ENCODE assay signal across 20 cellular contexts in genomic region chr2:111238336-111238735, GRCh38.
DNase-seq lines count a peak whose midpoint lies in the region; ATAC-seq, FAIRE-seq and TF ChIP-seq lines count a peak whose summit lies in the region.
"Had no signal": no experiment of that assay in that cellular context is flagged by ENCODE, and none has a peak within 500 bp of the region (broad histone marks: within the 10 kb centered on the region; RNA-seq: fewer than 3 reads in every experiment).

No MANE protein-coding gene starts in this region.

- no peaks in the 10 kb centered on the region for H3K9me3 ChIP-seq in astrocyte (ENCODE audit: insufficient read depth, low read depth, low read length)
- H3K9me3 ChIP-seq: BE2C, SJSA1 had no signal

- H2AFZ ChIP-seq in astrocyte (ENCODE audit: low read depth, low read length) = no peak overlapping the region

- no peak overlapping the region for H3K27ac Mint-ChIP-seq in astrocyte (ENCODE audit: unreplicated experiment)
- H3K27ac Mint-ChIP-seq: CD8-positive, alpha-beta T cell; T-cell had no signal

- no peak overlapping the region for H3K4me3 Mint-ChIP-seq in astrocyte (ENCODE audit: unreplicated experiment)
- H3K4me3 Mint-ChIP-seq: CD8-positive, alpha-beta T cell; T-cell had no signal

- no peak overlapping the region for H3K4me2 ChIP-seq in astrocyte (ENCODE audit: low read length)

- peaks cover 31% of the 10 kb centered on the region for H3K36me3 Mint-ChIP-seq in astrocyte (ENCODE audit: low read depth, unreplicated experiment)
- H3K36me3 Mint-ChIP-seq: CD8-positive, alpha-beta T cell; T-cell had no signal

- H3K9me3 Mint-ChIP-seq in astrocyte (ENCODE audit: unreplicated experiment) = no peaks in the 10 kb centered on the region
- H3K9me3 Mint-ChIP-seq: CD8-positive, alpha-beta T cell; T-cell had no signal

- H3K9ac ChIP-seq in astrocyte (ENCODE audit: low read length) = no peak overlapping the region

- FAIRE-seq in astrocyte (lab: Jason Lieb, UNC) = no peak
- FAIRE-seq: D721Med had no signal

- ATAC-seq in GM21367 (IDR thresholded peaks at IDR 0.05; ENCODE audit: unreplicated experiment) = no peak
- ATAC-seq: CD8-positive, alpha-beta T cell; T-cell had no signal

- H3K27ac ChIP-seq in astrocyte (ENCODE audit: low read depth, low read length) = no peak overlapping the region
- H3K27ac ChIP-seq: SJSA1 had no signal

- no peaks in the 10 kb centered on the region for H3K27me3 Mint-ChIP-seq in astrocyte (ENCODE audit: low read depth, unreplicated experiment)

- TF ChIP-seq CTCF in astrocyte (IDR thresholded peaks at IDR 0.05; ENCODE audit: insufficient read depth, low read depth, low read length) = no peak

- no peaks in the 10 kb centered on the region for H3K79me2 ChIP-seq in astrocyte (ENCODE audit: insufficient read depth, low read length)

- peaks cover 12% of the 10 kb centered on the region for H3K36me3 ChIP-seq in astrocyte (ENCODE audit: insufficient read depth, low read length)
- H3K36me3 ChIP-seq: BE2C had no signal

- peaks cover 6% of the 10 kb centered on the region for H4K20me1 ChIP-seq in astrocyte (ENCODE audit: insufficient read depth, low read length)

- H3K4me1 Mint-ChIP-seq in astrocyte (ENCODE audit: low read depth, unreplicated experiment) = peaks cover 6% of the 10 kb centered on the region
- H3K4me1 Mint-ChIP-seq: T-cell had no signal

- H3K27me3 ChIP-seq in astrocyte (ENCODE audit: insufficient read depth, low read length) = no peaks in the 10 kb centered on the region
- H3K27me3 ChIP-seq: BE2C, SJSA1 had no signal

- H3K4me3 ChIP-seq in astrocyte (ENCODE audit: insufficient read depth, low read depth, low read length) = no peak overlapping the region
- H3K4me3 ChIP-seq: SJSA1 had no signal

- peak; percentile 2 for DNase-seq in NCI-H82 (lab: John Stamatoyannopoulos, UW)
- no peak for DNase-seq in NCI-H82 treated with DMSO at 0.1 percent for 48 hours (lab: John Stamatoyannopoulos, UW; ENCODE audit: unreplicated experiment)
- peak; percentile 24 for DNase-seq in NOMO-1 treated with DMSO at 0.1 percent for 48 hours (lab: John Stamatoyannopoulos, UW; ENCODE audit: unreplicated experiment)
- peak; percentile 11 for DNase-seq in astrocyte (ENCODE audit: low read depth)
- peak; percentile 10 for DNase-seq in renal cortical epithelial cell (ENCODE audit: low read depth)
- no peak for DNase-seq in retina
- no peak for DNase-seq in medulla oblongata (ENCODE audit: extremely low spot score)
- DNase-seq: 8988T; BE2C; CD8-positive, alpha-beta T cell; DMS79; HCEC 1CT; NCI-H1436 treated with DMSO at 0.1 percent for 48 hours; NCI-H2029 treated with DMSO at 0.1 percent for 48 hours; NCI-H510A treated with DMSO at 0.1 percent for 48 hours; RPMI8226; T-cell had no signal

- no peaks in the 10 kb centered on the region for H3K4me1 ChIP-seq in astrocyte (ENCODE audit: insufficient read depth, low read length)
- H3K4me1 ChIP-seq: BE2C, SJSA1 had no signal

Comparison
In these comparisons a context has a peak if more than half of its experiments do, and no peak if none do; other contexts are left out.
1. DNase-seq: peak in NCI-H82 (single experiment), NOMO-1 treated with DMSO at 0.1 percent for 48 hours (single experiment), astrocyte (single experiment) and renal cortical epithelial cell (single experiment); none in NCI-H82 treated with DMSO at 0.1 percent for 48 hours (single experiment), retina (single experiment) and medulla oblongata (single experiment).